Comparison of ENCODE assay signal across 8 cellular contexts in the genomic region with DNA sequence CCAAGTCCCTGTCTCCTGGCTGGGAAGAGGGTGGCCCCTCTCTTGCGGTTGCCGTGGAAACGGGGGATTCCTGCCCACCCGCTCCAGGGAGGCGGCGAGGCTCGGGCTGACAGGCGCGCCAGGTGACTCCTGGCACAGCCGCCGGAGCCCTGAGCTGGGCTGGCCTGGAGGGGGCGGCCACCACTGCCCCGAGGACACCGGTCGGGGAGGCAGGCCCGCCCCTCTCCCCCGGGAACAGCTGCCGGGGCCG.
A peak's percentile ranks its signal among the peaks of the same experiment; 100 is the strongest.
DNase-seq lines count a peak whose midpoint lies in the region; ATAC-seq and TF ChIP-seq lines count a peak whose summit lies in the region.

No MANE protein-coding gene starts in this region.

- H3K4me1 Mint-ChIP-seq in activated naive CD8-positive, alpha-beta T cell (ENCODE audit: low read depth): peaks cover 37% of the 10 kb centered on the region
- peaks cover 56% of the 10 kb centered on the region for H3K4me1 Mint-ChIP-seq in stimulated activated memory B cell treated with anti-CD40 and anti-IgM and Interleukin-4, amounts not matched to agents 10 μg/mL and 1 μg/mL and 100 μg/mL, for 72 hours

- peak overlapping the region; percentile 77 for H3K4me3 ChIP-seq in A673 (ENCODE audit: low read depth, low read length, poor library complexity, severe bottlenecking)
- peak overlapping the region; percentile 57 for H3K4me3 ChIP-seq in HFF-Myc (replicated peaks; ENCODE audit: low read depth, low read length)
- H3K4me3 ChIP-seq in iPS-11a (ENCODE audit: low read depth, low read length): peak overlapping the region; percentile 43

- no TSS peak for BruUV-seq in A673 (replicated peaks; lab: Mats Ljungman, UMichigan)

- no peaks in the 10 kb centered on the region for H3K27me3 ChIP-seq in A673 (replicated peaks; ENCODE audit: insufficient read depth, low read depth, low read length, poor library complexity)

- TF ChIP-seq CTCF in A673 (conservative IDR thresholded peaks at IDR 0.05; ENCODE audit: low read depth, low read length): no peak
- TF ChIP-seq CTCF in HFF-Myc (IDR thresholded peaks at IDR 0.05; ENCODE audit: low read depth, low read length, missing control alignments): no peak

- DNase-seq in A673 (ENCODE audit: low spot score): no peak
- no peak for DNase-seq in HFF-Myc (ENCODE audit: extremely low read depth, low read depth)
- no peak for DNase-seq in dedifferentiated amniotic fluid mesenchymal stem cell (ENCODE audit: extremely low spot score)
- DNase-seq in NCI-H1436 (lab: John Stamatoyannopoulos, UW): no peak

- no peak overlapping the region for H3K27ac Mint-ChIP-seq in activated naive CD8-positive, alpha-beta T cell
- peak overlapping the region; percentile 63 for H3K27ac Mint-ChIP-seq in stimulated activated memory B cell treated with anti-CD40 and anti-IgM and Interleukin-4, amounts not matched to agents 10 μg/mL and 1 μg/mL and 100 μg/mL, for 72 hours

- intact Hi-C loops in A673 (cut with micrococcal nuclease; ENCODE audit: unreplicated experiment): no loop called here

- H3K4me3 Mint-ChIP-seq in activated naive CD8-positive, alpha-beta T cell: peak overlapping the region; percentile 80
- no peak overlapping the region for H3K4me3 Mint-ChIP-seq in stimulated activated memory B cell treated with anti-CD40 and anti-IgM and Interleukin-4, amounts not matched to agents 10 μg/mL and 1 μg/mL and 100 μg/mL, for 72 hours

- H3K27me3 Mint-ChIP-seq in activated naive CD8-positive, alpha-beta T cell: no peaks in the 10 kb centered on the region
- H3K27me3 Mint-ChIP-seq in stimulated activated memory B cell treated with anti-CD40 and anti-IgM and Interleukin-4, amounts not matched to agents 10 μg/mL and 1 μg/mL and 100 μg/mL, for 72 hours: no peaks in the 10 kb centered on the region

- peak overlapping the region; percentile 47 for H3K27ac ChIP-seq in A673 (ENCODE audit: low read depth, low read length, poor library complexity, severe bottlenecking)

- no peak for ATAC-seq in stimulated activated memory B cell treated with anti-CD40 and anti-IgM and Interleukin-4, amounts not matched to agents 10 μg/mL and 1 μg/mL and 100 μg/mL, for 72 hours
- ATAC-seq in GM18861 (IDR thresholded peaks at IDR 0.05; ENCODE audit: unreplicated experiment): no peak

- CTCF ChIA-PET in A673 (lab: Charles Lee): interaction anchor here (0.8 kb wide), 1 partner anchor 14 kb away, joined by 3 read pairs; no protein-coding TSS in a partner anchor

- H3K9me3 Mint-ChIP-seq in activated naive CD8-positive, alpha-beta T cell (ENCODE audit: low read depth): no peaks in the 10 kb centered on the region
- H3K9me3 Mint-ChIP-seq in stimulated activated memory B cell treated with anti-CD40 and anti-IgM and Interleukin-4, amounts not matched to agents 10 μg/mL and 1 μg/mL and 100 μg/mL, for 72 hours: no peaks in the 10 kb centered on the region

- no peaks in the 10 kb centered on the region for H3K36me3 Mint-ChIP-seq in activated naive CD8-positive, alpha-beta T cell
- H3K36me3 Mint-ChIP-seq in stimulated activated memory B cell treated with anti-CD40 and anti-IgM and Interleukin-4, amounts not matched to agents 10 μg/mL and 1 μg/mL and 100 μg/mL, for 72 hours: no peaks in the 10 kb centered on the region

- no peaks in the 10 kb centered on the region for H3K9me3 ChIP-seq in A673 (ENCODE audit: low read depth, low read length, poor library complexity, severe bottlenecking)

- peaks cover 22% of the 10 kb centered on the region for H3K4me1 ChIP-seq in A673 (ENCODE audit: insufficient read depth, low read length, poor library complexity, severe bottlenecking)

- POLR2A ChIA-PET in A673 (lab: Charles Lee; ENCODE audit: low non-redundant PET): interaction anchor here (0.7 kb wide), 1 partner anchor 98 kb away, joined by 3 read pairs; no protein-coding TSS in a partner anchor

- no peaks in the 10 kb centered on the region for H3K36me3 ChIP-seq in A673 (ENCODE audit: insufficient read depth, low read length, poor library complexity, severe bottlenecking)
